1 cellular context compared by ENCODE assay signal in the genomic region with DNA sequence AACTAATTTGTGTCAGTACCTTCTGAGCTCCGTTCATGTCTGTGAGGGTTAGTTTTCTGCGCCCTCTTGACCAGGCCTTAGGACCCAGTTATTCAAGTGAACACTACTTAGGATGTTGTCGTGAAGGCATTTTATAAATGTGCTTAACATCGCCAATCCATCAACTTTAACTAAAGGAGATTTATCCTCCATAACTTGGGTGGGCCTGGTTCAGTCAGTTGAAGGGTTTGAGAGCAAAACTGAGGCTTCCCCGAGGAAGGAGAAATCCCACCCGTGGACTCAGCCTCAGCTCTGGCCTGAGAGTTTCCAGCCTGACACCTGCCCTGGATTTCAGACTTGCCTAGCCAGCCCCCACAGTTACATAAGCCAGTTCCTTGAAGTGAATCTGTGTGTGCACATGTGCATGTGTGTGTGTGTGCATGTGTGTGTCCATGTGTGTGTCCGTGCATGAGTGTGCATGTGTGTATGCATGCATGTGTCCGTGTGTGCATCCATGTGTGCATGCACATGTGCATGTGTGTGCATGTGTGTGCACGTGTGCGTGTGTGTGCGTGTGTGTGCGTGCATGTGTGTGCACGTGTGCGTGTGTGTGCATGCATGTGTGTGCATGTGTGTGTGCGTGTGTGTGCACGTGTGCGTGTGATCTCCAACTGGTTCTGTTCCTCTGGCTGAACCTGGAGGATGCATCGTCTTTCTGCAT.
TF ChIP-seq lines count a peak whose summit lies in the region.

No MANE protein-coding gene starts in this region.

TF ChIP-seq in HEK293, 187 proteins besides CTCF, POLR2A, EP300 and RAD21 (continued from another document):
- TF ChIP-seq, protein P1, sequence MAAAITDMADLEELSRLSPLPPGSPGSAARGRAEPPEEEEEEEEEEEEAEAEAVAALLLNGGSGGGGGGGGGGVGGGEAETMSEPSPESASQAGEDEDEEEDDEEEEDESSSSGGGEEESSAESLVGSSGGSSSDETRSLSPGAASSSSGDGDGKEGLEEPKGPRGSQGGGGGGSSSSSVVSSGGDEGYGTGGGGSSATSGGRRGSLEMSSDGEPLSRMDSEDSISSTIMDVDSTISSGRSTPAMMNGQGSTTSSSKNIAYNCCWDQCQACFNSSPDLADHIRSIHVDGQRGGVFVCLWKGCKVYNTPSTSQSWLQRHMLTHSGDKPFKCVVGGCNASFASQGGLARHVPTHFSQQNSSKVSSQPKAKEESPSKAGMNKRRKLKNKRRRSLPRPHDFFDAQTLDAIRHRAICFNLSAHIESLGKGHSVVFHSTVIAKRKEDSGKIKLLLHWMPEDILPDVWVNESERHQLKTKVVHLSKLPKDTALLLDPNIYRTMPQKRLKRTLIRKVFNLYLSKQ (tag by site-specific recombination; IDR thresholded peaks at IDR 0.05; ENCODE audit: borderline replicate concordance) = no peak
